ENCODE assay signal across 8 cellular contexts in genomic region chr20:10536531-10536930, GRCh38.
DNase-seq lines count a peak whose midpoint lies in the region; ATAC-seq, FAIRE-seq and TF ChIP-seq lines count a peak whose summit lies in the region.

No MANE protein-coding gene starts in this region.

- no peaks in the 10 kb centered on the region for H3K27me3 ChIP-seq in spleen (replicated peaks in 1 of 7)

- DNase-seq in D721Med (ENCODE audit: insufficient read length, low spot score) (no peak), left colon (no peak), HuH-7.5 (ENCODE audit: low spot score) (no peak), spleen (no peak), GM12891 (ENCODE audit: insufficient read length, low spot score) (no peak), SK-N-DZ (ENCODE audit: low spot score) (no peak)
- DNase-seq in activated CD4-positive, alpha-beta T cell treated with anti-CD3 and anti-CD28 coated beads for 4 hours = peak; percentile 18 to 19

- no peak overlapping the region for H3K4me3 ChIP-seq in spleen

- FAIRE-seq in D721Med (lab: Jason Lieb, UNC) (no peak), GM12891 (lab: Jason Lieb, UNC) (no peak)

- no peaks in the 10 kb centered on the region for H3K36me3 ChIP-seq in spleen

- peaks cover 0 to 15% (median 12%) of the 10 kb centered on the region in 6 donors for H3K4me1 ChIP-seq in spleen

- intact Hi-C loops in left colon (cut with DNase I, micrococcal nuclease) (no loop called here), spleen (cut with DNase I; ENCODE audit: low total_unique reads) (no loop called here)

- TF ChIP-seq CTCF in D721Med (IDR thresholded peaks at IDR 0.05; ENCODE audit: insufficient read depth, missing control alignments) (peak; percentile 57), spleen (IDR thresholded peaks at IDR 0.05 in 8 of 11, conservative IDR thresholded peaks at IDR 0.05 in 3 of 11) (peak in 3 of 11 experiments; percentile 10 to 27 (median 13))

- 31 to 43% (median 36%) methylated on average over 4 of the region's 4 CpGs for WGBS in spleen, 5 donors

- no peak overlapping the region for H3K27ac ChIP-seq in spleen

- TF ChIP-seq POLR2A in spleen (IDR thresholded peaks at IDR 0.05) = no peak
- no peak for TF ChIP-seq POLR2A in GM12891 (IDR thresholded peaks at IDR 0.05; ENCODE audit: low read depth, low read length)

- ATAC-seq in HG02870 (IDR thresholded peaks at IDR 0.05; ENCODE audit: unreplicated experiment) (peak; percentile 43), left colon (peak; percentile 40)

- H3K9me3 ChIP-seq in spleen = no peaks in the 10 kb centered on the region

TF ChIP-seq in GM12891, 5 proteins besides CTCF, POLR2A, EP300 and RAD21:
- TF ChIP-seq SPI1 (IDR thresholded peaks at IDR 0.05; ENCODE audit: low read depth, low read length) (no peak), PAX5 (IDR thresholded peaks at IDR 0.05; ENCODE audit: insufficient read depth, low read length, severe bottlenecking) (no peak), POU2F2 (IDR thresholded peaks at IDR 0.05; ENCODE audit: low read depth, low read length) (no peak), POLR2AphosphoS5 (IDR thresholded peaks at IDR 0.05; ENCODE audit: low read depth, low read length) (no peak), TAF1 (IDR thresholded peaks at IDR 0.05; ENCODE audit: low read depth, low read length) (no peak)

Comparison
In these comparisons a context has a peak if more than half of its experiments do, and no peak if none do; other contexts are left out.
1. DNase-seq: peak in activated CD4-positive, alpha-beta T cell treated with anti-CD3 and anti-CD28 coated beads for 4 hours (2 of 2); none in D721Med (single experiment), left colon (0 of 2), HuH-7.5 (single experiment), spleen (single experiment), GM12891 (single experiment) and SK-N-DZ (single experiment).